Comparison of ENCODE assay signal across 1 cellular context in the genomic region with DNA sequence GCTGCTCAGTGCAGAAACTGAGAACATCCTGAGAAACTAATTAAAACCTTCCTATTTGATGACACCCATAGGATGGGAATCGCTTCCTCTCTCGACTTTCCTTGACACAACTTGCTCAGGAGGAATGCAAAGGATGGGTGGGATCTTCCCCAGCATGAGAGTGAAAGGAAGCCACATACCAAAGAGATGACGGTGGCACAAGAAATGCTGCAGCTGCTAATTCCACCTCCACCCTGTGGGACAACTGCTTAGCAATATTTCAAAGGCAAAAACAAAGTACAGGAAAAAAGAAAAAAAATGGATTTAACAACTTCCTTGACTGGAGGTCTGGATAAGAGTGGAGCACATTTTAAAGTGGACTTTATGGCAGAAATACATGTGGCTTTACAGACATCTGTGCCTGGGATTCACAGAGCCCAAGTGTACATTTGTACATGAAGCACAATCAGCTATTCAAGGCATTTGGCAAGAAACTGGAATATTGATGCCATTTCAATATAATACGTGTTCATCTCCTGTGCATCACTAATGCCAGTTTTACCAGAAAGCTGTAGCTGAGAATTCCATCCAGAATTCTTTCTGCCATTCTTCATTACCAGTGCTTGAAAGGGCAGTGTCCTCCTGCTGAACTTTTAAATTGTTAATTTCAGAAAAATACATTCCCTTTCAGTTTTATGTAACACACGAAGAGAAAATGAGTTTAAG.
A peak's percentile ranks its signal among the peaks of the same experiment; 100 is the strongest.
TF ChIP-seq lines count a peak whose summit lies in the region.

No MANE protein-coding gene starts in this region.

TF ChIP-seq in SK-N-SH, 30 proteins besides CTCF, POLR2A, EP300 and RAD21 (continued from another document):
- TF ChIP-seq FOXJ3 (CRISPR knock-in tag; IDR thresholded peaks at IDR 0.05): no peak
- TF ChIP-seq FOXM1 (IDR thresholded peaks at IDR 0.05; ENCODE audit: low read depth): no peak; the same call in 1 of the 2 replicates
- TF ChIP-seq GABPA (IDR thresholded peaks at IDR 0.05; ENCODE audit: low read depth): no peak
- TF ChIP-seq FOSL2 (IDR thresholded peaks at IDR 0.05; ENCODE audit: borderline replicate concordance, low read depth): peak; percentile 81
- TF ChIP-seq, protein P1, sequence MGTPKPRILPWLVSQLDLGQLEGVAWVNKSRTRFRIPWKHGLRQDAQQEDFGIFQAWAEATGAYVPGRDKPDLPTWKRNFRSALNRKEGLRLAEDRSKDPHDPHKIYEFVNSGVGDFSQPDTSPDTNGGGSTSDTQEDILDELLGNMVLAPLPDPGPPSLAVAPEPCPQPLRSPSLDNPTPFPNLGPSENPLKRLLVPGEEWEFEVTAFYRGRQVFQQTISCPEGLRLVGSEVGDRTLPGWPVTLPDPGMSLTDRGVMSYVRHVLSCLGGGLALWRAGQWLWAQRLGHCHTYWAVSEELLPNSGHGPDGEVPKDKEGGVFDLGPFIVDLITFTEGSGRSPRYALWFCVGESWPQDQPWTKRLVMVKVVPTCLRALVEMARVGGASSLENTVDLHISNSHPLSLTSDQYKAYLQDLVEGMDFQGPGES (IDR thresholded peaks at IDR 0.05; ENCODE audit: low read depth, low read length): no peak
- TF ChIP-seq TEAD4 (IDR thresholded peaks at IDR 0.05; ENCODE audit: borderline replicate concordance, insufficient read depth): peak; percentile 89
- TF ChIP-seq, protein P2, sequence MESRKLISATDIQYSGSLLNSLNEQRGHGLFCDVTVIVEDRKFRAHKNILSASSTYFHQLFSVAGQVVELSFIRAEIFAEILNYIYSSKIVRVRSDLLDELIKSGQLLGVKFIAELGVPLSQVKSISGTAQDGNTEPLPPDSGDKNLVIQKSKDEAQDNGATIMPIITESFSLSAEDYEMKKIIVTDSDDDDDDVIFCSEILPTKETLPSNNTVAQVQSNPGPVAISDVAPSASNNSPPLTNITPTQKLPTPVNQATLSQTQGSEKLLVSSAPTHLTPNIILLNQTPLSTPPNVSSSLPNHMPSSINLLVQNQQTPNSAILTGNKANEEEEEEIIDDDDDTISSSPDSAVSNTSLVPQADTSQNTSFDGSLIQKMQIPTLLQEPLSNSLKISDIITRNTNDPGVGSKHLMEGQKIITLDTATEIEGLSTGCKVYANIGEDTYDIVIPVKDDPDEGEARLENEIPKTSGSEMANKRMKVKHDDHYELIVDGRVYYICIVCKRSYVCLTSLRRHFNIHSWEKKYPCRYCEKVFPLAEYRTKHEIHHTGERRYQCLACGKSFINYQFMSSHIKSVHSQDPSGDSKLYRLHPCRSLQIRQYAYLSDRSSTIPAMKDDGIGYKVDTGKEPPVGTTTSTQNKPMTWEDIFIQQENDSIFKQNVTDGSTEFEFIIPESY (IDR thresholded peaks at IDR 0.05; ENCODE audit: borderline replicate concordance, low read depth): no peak
- no peak for TF ChIP-seq MEF2A (IDR thresholded peaks at IDR 0.05; ENCODE audit: borderline replicate concordance, low read depth)
- peak; percentile 60; the same call in 1 of the 2 replicates for TF ChIP-seq NFIC (IDR thresholded peaks at IDR 0.05; ENCODE audit: borderline replicate concordance)
- peak; percentile 56; the same call in 1 of the 2 replicates for TF ChIP-seq RXRA (IDR thresholded peaks at IDR 0.05; ENCODE audit: borderline replicate concordance, low read depth)
- no peak for TF ChIP-seq NRF1 (IDR thresholded peaks at IDR 0.05; ENCODE audit: low read depth, low read length)
